1 cellular context compared by ENCODE assay signal in the genomic region with DNA sequence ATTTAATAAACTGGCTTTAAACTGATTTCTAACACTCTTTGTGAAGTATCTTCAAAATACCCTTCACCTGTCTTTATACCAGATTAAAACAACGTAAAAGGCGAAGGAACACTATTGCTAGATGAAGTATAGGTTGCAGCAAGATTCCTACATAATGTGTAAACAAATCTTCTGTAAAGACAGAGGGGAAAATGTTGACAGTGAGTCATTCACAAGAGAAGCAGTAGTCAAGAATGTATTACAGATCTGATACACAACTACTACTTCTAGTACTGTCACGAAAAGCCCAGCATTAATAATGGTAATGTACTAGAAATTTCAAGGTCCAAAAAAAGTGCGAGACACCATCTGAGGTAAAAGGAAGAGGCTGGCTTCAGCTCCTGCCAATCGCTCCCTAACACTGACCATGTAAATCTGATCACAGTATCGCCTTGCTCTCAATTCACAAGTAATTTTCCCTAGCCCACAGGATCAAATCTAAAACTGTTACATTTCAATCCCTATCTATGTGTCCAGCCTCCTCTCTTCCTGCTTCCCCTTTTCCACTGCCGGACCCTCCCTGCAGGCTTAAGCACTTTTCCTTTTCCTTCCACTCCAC.
TF ChIP-seq lines count a peak whose summit lies in the region.

No MANE protein-coding gene starts in this region.

TF ChIP-seq in A549, 52 proteins besides CTCF, POLR2A, EP300 and RAD21 (continued from another document):
- TF ChIP-seq, protein P1, sequence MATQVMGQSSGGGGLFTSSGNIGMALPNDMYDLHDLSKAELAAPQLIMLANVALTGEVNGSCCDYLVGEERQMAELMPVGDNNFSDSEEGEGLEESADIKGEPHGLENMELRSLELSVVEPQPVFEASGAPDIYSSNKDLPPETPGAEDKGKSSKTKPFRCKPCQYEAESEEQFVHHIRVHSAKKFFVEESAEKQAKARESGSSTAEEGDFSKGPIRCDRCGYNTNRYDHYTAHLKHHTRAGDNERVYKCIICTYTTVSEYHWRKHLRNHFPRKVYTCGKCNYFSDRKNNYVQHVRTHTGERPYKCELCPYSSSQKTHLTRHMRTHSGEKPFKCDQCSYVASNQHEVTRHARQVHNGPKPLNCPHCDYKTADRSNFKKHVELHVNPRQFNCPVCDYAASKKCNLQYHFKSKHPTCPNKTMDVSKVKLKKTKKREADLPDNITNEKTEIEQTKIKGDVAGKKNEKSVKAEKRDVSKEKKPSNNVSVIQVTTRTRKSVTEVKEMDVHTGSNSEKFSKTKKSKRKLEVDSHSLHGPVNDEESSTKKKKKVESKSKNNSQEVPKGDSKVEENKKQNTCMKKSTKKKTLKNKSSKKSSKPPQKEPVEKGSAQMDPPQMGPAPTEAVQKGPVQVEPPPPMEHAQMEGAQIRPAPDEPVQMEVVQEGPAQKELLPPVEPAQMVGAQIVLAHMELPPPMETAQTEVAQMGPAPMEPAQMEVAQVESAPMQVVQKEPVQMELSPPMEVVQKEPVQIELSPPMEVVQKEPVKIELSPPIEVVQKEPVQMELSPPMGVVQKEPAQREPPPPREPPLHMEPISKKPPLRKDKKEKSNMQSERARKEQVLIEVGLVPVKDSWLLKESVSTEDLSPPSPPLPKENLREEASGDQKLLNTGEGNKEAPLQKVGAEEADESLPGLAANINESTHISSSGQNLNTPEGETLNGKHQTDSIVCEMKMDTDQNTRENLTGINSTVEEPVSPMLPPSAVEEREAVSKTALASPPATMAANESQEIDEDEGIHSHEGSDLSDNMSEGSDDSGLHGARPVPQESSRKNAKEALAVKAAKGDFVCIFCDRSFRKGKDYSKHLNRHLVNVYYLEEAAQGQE (IDR thresholded peaks at IDR 0.05): no peak
- TF ChIP-seq, protein P2, sequence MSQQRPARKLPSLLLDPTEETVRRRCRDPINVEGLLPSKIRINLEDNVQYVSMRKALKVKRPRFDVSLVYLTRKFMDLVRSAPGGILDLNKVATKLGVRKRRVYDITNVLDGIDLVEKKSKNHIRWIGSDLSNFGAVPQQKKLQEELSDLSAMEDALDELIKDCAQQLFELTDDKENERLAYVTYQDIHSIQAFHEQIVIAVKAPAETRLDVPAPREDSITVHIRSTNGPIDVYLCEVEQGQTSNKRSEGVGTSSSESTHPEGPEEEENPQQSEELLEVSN (IDR thresholded peaks at IDR 0.05; ENCODE audit: borderline replicate concordance, low read depth): no peak
- no peak for TF ChIP-seq RFX5 (IDR thresholded peaks at IDR 0.05)
- TF ChIP-seq PHF8 (IDR thresholded peaks at IDR 0.05; ENCODE audit: borderline replicate concordance, low read depth): no peak
- peak; percentile 37; the same call in 1 of the 2 replicates for TF ChIP-seq FOSL2 (IDR thresholded peaks at IDR 0.05)
- peak; percentile 63 for TF ChIP-seq FOSL2 (CRISPR knock-in tag; IDR thresholded peaks at IDR 0.05)
